ENCODE assay signal across 1 cellular context in the genomic region with DNA sequence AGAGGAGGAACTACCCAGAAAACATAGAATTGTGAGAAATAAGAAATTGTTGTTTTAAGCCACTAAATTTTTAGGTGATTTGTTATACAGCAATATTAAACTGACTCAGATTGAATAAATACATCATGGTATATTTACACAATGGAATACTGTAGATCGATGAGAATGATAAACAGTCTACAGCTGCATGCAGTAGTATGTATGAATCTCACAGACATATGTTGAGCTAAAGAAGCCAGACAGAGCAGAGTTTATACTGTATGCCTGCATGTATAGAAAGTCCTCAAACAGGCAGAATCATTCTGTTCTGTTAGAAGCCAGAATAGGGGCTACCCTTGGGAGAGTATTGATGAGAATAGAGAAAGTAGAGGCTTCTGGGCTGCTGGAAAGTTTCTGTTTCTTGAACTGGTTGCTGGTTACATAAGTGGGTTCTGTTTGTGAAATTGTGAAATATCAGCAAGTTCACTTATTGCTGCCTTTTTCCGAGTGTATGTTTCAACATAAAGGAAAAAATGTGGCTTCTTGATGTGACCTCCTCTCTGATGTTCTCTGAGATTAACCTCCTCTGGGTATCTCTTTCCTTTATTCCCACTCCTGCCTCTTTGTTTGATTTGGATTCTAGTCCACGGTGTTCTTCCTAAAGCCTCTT.
TF ChIP-seq lines count a peak whose summit lies in the region.

No MANE protein-coding gene starts in this region.

TF ChIP-seq in GM12878, 131 proteins besides CTCF, POLR2A, EP300 and RAD21 (continued from another document):
- TF ChIP-seq, protein P1, sequence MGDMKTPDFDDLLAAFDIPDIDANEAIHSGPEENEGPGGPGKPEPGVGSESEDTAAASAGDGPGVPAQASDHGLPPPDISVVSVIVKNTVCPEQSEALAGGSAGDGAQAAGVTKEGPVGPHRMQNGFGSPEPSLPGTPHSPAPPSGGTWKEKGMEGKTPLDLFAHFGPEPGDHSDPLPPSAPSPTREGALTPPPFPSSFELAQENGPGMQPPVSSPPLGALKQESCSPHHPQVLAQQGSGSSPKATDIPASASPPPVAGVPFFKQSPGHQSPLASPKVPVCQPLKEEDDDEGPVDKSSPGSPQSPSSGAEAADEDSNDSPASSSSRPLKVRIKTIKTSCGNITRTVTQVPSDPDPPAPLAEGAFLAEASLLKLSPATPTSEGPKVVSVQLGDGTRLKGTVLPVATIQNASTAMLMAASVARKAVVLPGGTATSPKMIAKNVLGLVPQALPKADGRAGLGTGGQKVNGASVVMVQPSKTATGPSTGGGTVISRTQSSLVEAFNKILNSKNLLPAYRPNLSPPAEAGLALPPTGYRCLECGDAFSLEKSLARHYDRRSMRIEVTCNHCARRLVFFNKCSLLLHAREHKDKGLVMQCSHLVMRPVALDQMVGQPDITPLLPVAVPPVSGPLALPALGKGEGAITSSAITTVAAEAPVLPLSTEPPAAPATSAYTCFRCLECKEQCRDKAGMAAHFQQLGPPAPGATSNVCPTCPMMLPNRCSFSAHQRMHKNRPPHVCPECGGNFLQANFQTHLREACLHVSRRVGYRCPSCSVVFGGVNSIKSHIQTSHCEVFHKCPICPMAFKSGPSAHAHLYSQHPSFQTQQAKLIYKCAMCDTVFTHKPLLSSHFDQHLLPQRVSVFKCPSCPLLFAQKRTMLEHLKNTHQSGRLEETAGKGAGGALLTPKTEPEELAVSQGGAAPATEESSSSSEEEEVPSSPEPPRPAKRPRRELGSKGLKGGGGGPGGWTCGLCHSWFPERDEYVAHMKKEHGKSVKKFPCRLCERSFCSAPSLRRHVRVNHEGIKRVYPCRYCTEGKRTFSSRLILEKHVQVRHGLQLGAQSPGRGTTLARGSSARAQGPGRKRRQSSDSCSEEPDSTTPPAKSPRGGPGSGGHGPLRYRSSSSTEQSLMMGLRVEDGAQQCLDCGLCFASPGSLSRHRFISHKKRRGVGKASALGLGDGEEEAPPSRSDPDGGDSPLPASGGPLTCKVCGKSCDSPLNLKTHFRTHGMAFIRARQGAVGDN (IDR thresholded peaks at IDR 0.05) = no peak
- TF ChIP-seq, protein P2, sequence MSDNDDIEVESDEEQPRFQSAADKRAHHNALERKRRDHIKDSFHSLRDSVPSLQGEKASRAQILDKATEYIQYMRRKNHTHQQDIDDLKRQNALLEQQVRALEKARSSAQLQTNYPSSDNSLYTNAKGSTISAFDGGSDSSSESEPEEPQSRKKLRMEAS (IDR thresholded peaks at IDR 0.05; ENCODE audit: low read depth, low read length) = no peak
- TF ChIP-seq SIN3A (IDR thresholded peaks at IDR 0.05; ENCODE audit: low read depth, low read length) (no peak), SMARCA5 (IDR thresholded peaks at IDR 0.05) (no peak), RAD51 (IDR thresholded peaks at IDR 0.05) (no peak), PAX8 (IDR thresholded peaks at IDR 0.05) (no peak), CBX3 (IDR thresholded peaks at IDR 0.05; ENCODE audit: borderline replicate concordance, low read depth) (no peak), RBBP5 (conservative IDR thresholded peaks at IDR 0.05) (no peak), RUNX3 (IDR thresholded peaks at IDR 0.05; ENCODE audit: low read length) (no peak), TCF7 (IDR thresholded peaks at IDR 0.05; ENCODE audit: borderline replicate concordance) (no peak)
